In the genomic region with DNA sequence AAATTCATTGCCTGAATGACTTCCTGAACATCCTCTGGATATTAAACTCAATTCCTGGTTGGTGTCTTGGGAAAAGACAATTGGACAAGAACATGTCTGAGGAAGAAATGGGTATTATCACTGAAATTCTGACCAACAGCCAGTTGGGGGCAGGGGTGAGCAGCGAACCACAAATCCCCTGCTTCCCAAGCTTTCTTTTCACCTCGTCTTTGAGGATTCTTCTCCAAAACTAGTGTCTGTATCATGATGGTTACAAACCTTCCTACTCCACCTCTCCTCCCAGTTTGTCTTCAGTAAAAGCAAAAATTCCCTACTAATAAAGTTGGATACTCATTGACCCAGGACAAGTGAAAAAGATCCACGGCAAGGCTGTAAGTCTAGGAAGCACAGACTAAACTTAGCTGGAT, we compare ENCODE assay signal across 8 cellular contexts. TPM values are rescaled to one million over a fixed set of nuclear protein-coding genes. Genes with fewer than 3 reads are reported as not detected.
DNase-seq lines count a peak whose midpoint lies in the region; ATAC-seq and TF ChIP-seq lines count a peak whose summit lies in the region.

No MANE protein-coding gene starts in this region.

- H3K4me3 ChIP-seq in H7 (ENCODE audit: insufficient read depth, low read depth, low read length) (no peak overlapping the region), gastroesophageal sphincter (no peak overlapping the region)

- H3K27ac ChIP-seq in CD4-positive, alpha-beta T cell (ENCODE audit: low read depth, low read length): no peak overlapping the region
- no peak overlapping the region for H3K27ac ChIP-seq in gastroesophageal sphincter

- H3K4me1 ChIP-seq in gastroesophageal sphincter: peaks cover 0 to 29% (median 0%) of the 10 kb centered on the region in 3 donors

- no peaks in the 10 kb centered on the region for H3K9me3 ChIP-seq in CD4-positive, alpha-beta T cell (ENCODE audit: control insufficient read depth, low read length)
- no peaks in the 10 kb centered on the region for H3K9me3 ChIP-seq in gastroesophageal sphincter

- H3K27me3 Mint-ChIP-seq in CD4-positive, alpha-beta T cell: no peaks in the 10 kb centered on the region

- no peak for DNase-seq in CD4-positive, alpha-beta T cell
- DNase-seq in H7: peak; percentile 67
- peak; percentile 28 for DNase-seq in SKM-1 treated with dmso at 0.1 percent for 144 hours (lab: John Stamatoyannopoulos, UW; ENCODE audit: unreplicated experiment)
- peak; percentile 62 for DNase-seq in sciatic nerve (ENCODE audit: low spot score)

- peak; percentile 61 for TF ChIP-seq CTCF in CD4-positive, alpha-beta T cell (IDR thresholded peaks at IDR 0.05)
- peak; percentile 55 to 76 (median 63) for TF ChIP-seq CTCF in gastroesophageal sphincter (IDR thresholded peaks at IDR 0.05)

- POLR2A ChIA-PET in CD4-positive, alpha-beta T cell (lab: Charles Lee): interaction anchor here (2.1 kb wide), 1 partner anchor 47 kb away, joined by 13 read pairs; the partner anchor contains the start of gene WDR1

- ATAC-seq in CD4-positive, alpha-beta T cell (ENCODE audit: poor library complexity): no peak
- ATAC-seq in gastroesophageal sphincter: no peak
- ATAC-seq in sciatic nerve: no peak
- ATAC-seq in GM19452 (IDR thresholded peaks at IDR 0.05; ENCODE audit: unreplicated experiment): no peak
- ATAC-seq in GM18505 (IDR thresholded peaks at IDR 0.05; ENCODE audit: unreplicated experiment): no peak
- no peak for ATAC-seq in GM19467 (IDR thresholded peaks at IDR 0.05; ENCODE audit: unreplicated experiment)

- no peaks in the 10 kb centered on the region for H3K36me3 Mint-ChIP-seq in CD4-positive, alpha-beta T cell (ENCODE audit: low read depth)

- CTCF ChIA-PET in CD4-positive, alpha-beta T cell (lab: Charles Lee): no interaction called here

- no peak for TF ChIP-seq POLR2A in gastroesophageal sphincter (IDR thresholded peaks at IDR 0.05)
- no peak for TF ChIP-seq POLR2A in GM18505 (IDR thresholded peaks at IDR 0.05; ENCODE audit: borderline replicate concordance, extremely low read depth, insufficient read depth, insufficient read length)

- peaks cover 21% of the 10 kb centered on the region for H3K4me1 Mint-ChIP-seq in CD4-positive, alpha-beta T cell (ENCODE audit: low read depth)

- H3K36me3 ChIP-seq in H7 (replicated peaks; ENCODE audit: control insufficient read depth, insufficient read depth, low read length) (no peaks in the 10 kb centered on the region), gastroesophageal sphincter (no peaks in the 10 kb centered on the region)

- no peaks in the 10 kb centered on the region for H3K9me3 Mint-ChIP-seq in CD4-positive, alpha-beta T cell

- no peak overlapping the region for H3K4me3 Mint-ChIP-seq in CD4-positive, alpha-beta T cell

- no peaks in the 10 kb centered on the region for H3K27me3 ChIP-seq in CD4-positive, alpha-beta T cell (ENCODE audit: control insufficient read depth, insufficient read depth, low read length)
- no peaks in the 10 kb centered on the region for H3K27me3 ChIP-seq in H7 (ENCODE audit: control insufficient read depth, insufficient read depth, low read length)
- H3K27me3 ChIP-seq in gastroesophageal sphincter: no peaks in the 10 kb centered on the region

- H3K27ac Mint-ChIP-seq in CD4-positive, alpha-beta T cell: no peak overlapping the region

- no peak for TF ChIP-seq EP300 in gastroesophageal sphincter (IDR thresholded peaks at IDR 0.05)

- WGBS in gastroesophageal sphincter (ENCODE audit: low coverage in 1 of 2), 2 donors: 14 to 17% methylated on average over 1 to 2 of the region's 3 CpGs

- intact Hi-C loops in CD4-positive, alpha-beta T cell (cut with DNase I, micrococcal nuclease): loop anchor here (5.0 to 10.0 kb wide), 2 partner anchors 222 to 240 kb away; no protein-coding TSS in a partner anchor
- intact Hi-C loops in sciatic nerve (cut with DNase I): loop anchor here (5.0 to 10.0 kb wide), 2 partner anchors 237 to 380 kb away; no protein-coding TSS in a partner anchor

RNA-seq across cellular contexts. Expression of gene WDR1, which starts 48.3 kb away (rescaled TPM):
- 100 to 1,000 TPM; 197 to 198 TPM for total RNA-seq in CD4-positive, alpha-beta T cell
- 219 and 254 TPM in 2 replicates for total RNA-seq in H7 (2014; rRNA removed; shearing (Covaris generic))
- total RNA-seq in gastroesophageal sphincter (100 to 1,000 TPM; 353 to 530 (median 419) TPM), sciatic nerve (264 TPM)

Comparison
In these comparisons a context has a peak if more than half of its experiments do, and no peak if none do; other contexts are left out.
1. DNase-seq: peak in H7 (single experiment), SKM-1 treated with dmso at 0.1 percent for 144 hours (single experiment) and sciatic nerve (single experiment); none in CD4-positive, alpha-beta T cell (0 of 10).